Comparison of ENCODE assay signal across 10 cellular contexts in genomic region chr19:19214892-19215291, GRCh38. TPM values are rescaled to one million over a fixed set of nuclear protein-coding genes. Genes with fewer than 3 reads are reported as not detected.
A peak's percentile ranks its signal among the peaks of the same experiment; 100 is the strongest.
DNase-seq lines count a peak whose midpoint lies in the region; ATAC-seq, FAIRE-seq and TF ChIP-seq lines count a peak whose summit lies in the region.
"Had no signal": no experiment of that assay in that cellular context is flagged by ENCODE, and none has a peak within 500 bp of the region (broad histone marks: within the 10 kb centered on the region; RNA-seq: fewer than 3 reads in every experiment).

No MANE protein-coding gene starts in this region.

- H3K36me3 ChIP-seq in K562 (ENCODE audit: control insufficient read depth, insufficient read depth, low read length): no peaks in the 10 kb centered on the region
- no peaks in the 10 kb centered on the region for H3K36me3 ChIP-seq in mucosa of descending colon (ENCODE audit: low read depth)

- no peak overlapping the region for H3K9ac ChIP-seq in K562 (ENCODE audit: insufficient read depth in 1 of 2, low read depth in 2 of 2, low read length in 2 of 2)
- H3K9ac ChIP-seq: KMS-11 had no signal

- no TSS peak for BruUV-seq in K562 (replicated peaks; lab: Mats Ljungman, UMichigan)

- peaks cover 13 to 45% of the 10 kb centered on the region in 2 experiments for H3K27me3 ChIP-seq in K562 (ENCODE audit: control insufficient read depth in 2 of 2, insufficient read depth in 2 of 2, low read length in 2 of 2)

- TF ChIP-seq CTCF in K562 (IDR thresholded peaks at IDR 0.05 in 2 of 3, conservative IDR thresholded peaks at IDR 0.05 in 1 of 3; ENCODE audit: insufficient read depth in 2 of 3, low read depth in 1 of 3, low read length in 3 of 3) (no peak), mucosa of descending colon (IDR thresholded peaks at IDR 0.05) (no peak)

- no peaks in the 10 kb centered on the region for H3K79me2 ChIP-seq in K562 (ENCODE audit: control insufficient read depth, insufficient read depth, low read length)

- H3K4me1 ChIP-seq in K562 (replicated peaks in 1 of 2; ENCODE audit: control insufficient read depth in 2 of 2, insufficient read depth in 2 of 2, low read length in 2 of 2) (peaks cover 0 to 14% of the 10 kb centered on the region in 2 experiments; a peak in 1 of 5 replicates), mucosa of descending colon (ENCODE audit: low read depth) (no peaks in the 10 kb centered on the region)

- CTCF ChIA-PET in K562 (lab: Yijun Ruan, JAX; ENCODE audit: low intra/inter-chr PET ratio): no interaction called here

- TF ChIP-seq POLR2A in K562 (conservative IDR thresholded peaks at IDR 0.05): no peak

- FAIRE-seq in K562 (lab: Jason Lieb, UNC): peak; percentile 86

- no peak overlapping the region for H3K27ac ChIP-seq in K562 (ENCODE audit: extremely low read depth, low read depth, low read length)
- H3K27ac ChIP-seq: KMS-11 had no signal

- no peak overlapping the region for H3K4me2 ChIP-seq in K562 (ENCODE audit: insufficient read depth, low read length)
- H3K4me2 ChIP-seq: KMS-11 had no signal

- H3K4me3 ChIP-seq in K562: no peak overlapping the region
- no peak overlapping the region for H3K4me3 ChIP-seq in mucosa of descending colon

- POLR2A ChIA-PET in K562 (lab: Yijun Ruan, JAX): interaction anchor here (0.6 to 1.7 kb wide), 6 partner anchors 12 to 241 kb away, joined by 3 to 7 read pairs (median 4); partner anchors contain the start of gene NR2C2AP

- TF ChIP-seq EP300 in K562 (IDR thresholded peaks at IDR 0.05; ENCODE audit: low read length): no peak

- H4K20me1 ChIP-seq in K562 (replicated peaks; ENCODE audit: control insufficient read depth, insufficient read depth, low read length): no peaks in the 10 kb centered on the region; the same call in 1 of the 2 replicates

- DNase-seq in GDM1 (lab: John Stamatoyannopoulos, UW): peak; percentile 31
- DNase-seq in NAMALWA (ENCODE audit: low spot score): peak; percentile 25
- peak; percentile 64 to 83 (median 76) for DNase-seq in K562 (ENCODE audit: extremely low read depth in 1 of 4, low spot score in 3 of 4)
- DNase-seq in mucosa of descending colon: peak in 2 of 3 donors; percentile 29 to 55
- DNase-seq in NCI-H2196 (lab: John Stamatoyannopoulos, UW; ENCODE audit: unreplicated experiment): no peak
- DNase-seq in stimulated activated naive CD4-positive, alpha-beta T cell treated with Interleukin-2 at 50 U/mL for 16 hours (lab: John Stamatoyannopoulos, UW): no peak
- DNase-seq: immature natural killer cell had no signal

- intact Hi-C loops in K562 (cut with micrococcal nuclease): no loop called here
- intact Hi-C loops in mucosa of descending colon (cut with DNase I, micrococcal nuclease): no loop called here

- peaks cover 3% of the 10 kb centered on the region for H3K9me1 ChIP-seq in K562 (ENCODE audit: control insufficient read depth, insufficient read depth, low read length)

- H3K9me3 ChIP-seq in K562 (replicated peaks; ENCODE audit: control insufficient read depth, insufficient read depth, low read depth, low read length): peaks cover 2% of the 10 kb centered on the region
- H3K9me3 ChIP-seq in mucosa of descending colon: no peaks in the 10 kb centered on the region

- in situ Hi-C loops in K562 (cut with MboI): no loop called here

- TF ChIP-seq RAD21 in K562 (CRISPR knock-in tag; conservative IDR thresholded peaks at IDR 0.05 in 1 of 2, IDR thresholded peaks at IDR 0.05 in 1 of 2): no peak

- peak; percentile 90 for ATAC-seq in K562
- peak; percentile 48 for ATAC-seq in mucosa of descending colon
- ATAC-seq in GM21528 (IDR thresholded peaks at IDR 0.05; ENCODE audit: low FRiP score, unreplicated experiment): no peak
- ATAC-seq in GM19455 (IDR thresholded peaks at IDR 0.05; ENCODE audit: unreplicated experiment): no peak

- WGBS in K562 (ENCODE audit: insufficient coverage, low coverage, missing lambda C conversion rate): 0% methylated on average over 8 of the region's 8 CpGs

- H2AFZ ChIP-seq in K562 (ENCODE audit: low read depth, low read length): no peak overlapping the region

RNA-seq across cellular contexts. Expression of gene NCAN, which starts 3.1 kb away (rescaled TPM):
- total RNA-seq in K562 (2011; cell fraction: chromatin; rRNA removed; ENCODE audit: low replicate concordance): 0.14 TPM in 1 of 2 replicates, not detected in the other
- total RNA-seq in K562 (2011; cell fraction: nucleolus; rRNA removed): under 0.01 and 0.17 TPM in 2 replicates
- 0.15 TPM in 1 of 2 replicates, not detected in the other for total RNA-seq in K562 (2011; cell fraction: nucleoplasm; rRNA removed)
- total RNA-seq in K562 (2014; rRNA removed): not detected in 2 replicates
- not detected in 2 replicates for total RNA-seq in K562 (2014; rRNA removed; fragmentation: Illumina TruSeq; extraction: Trizol)
- not detected in 2 replicates for total RNA-seq in K562 (2015; rRNA removed; fragmentation: Illumina TruSeq; extraction: Trizol)
- 0.04 and 0.07 TPM in 2 replicates for total RNA-seq in K562 (2021)
- not detected in 2 replicates for polyA plus RNA-seq in K562 (2011; rRNA removed)
- polyA plus RNA-seq in K562 (2011; cell fraction: cytosol; rRNA removed): 0.04 TPM in 1 of 2 replicates, not detected in the other
- 0.03 TPM in 1 of 2 replicates, not detected in the other for polyA plus RNA-seq in K562 (2011; cell fraction: nucleus; rRNA removed)
- polyA plus RNA-seq in K562 (2012): 0.04 and 0.05 TPM in 2 replicates
- polyA plus RNA-seq in K562 (2014; fragmentation: Illumina TruSeq; extraction: Trizol): not detected in 2 replicates
- not detected for polyA plus RNA-seq in K562 (2014; fragmentation: Nextera tagmentation; extraction: Ambion mirVana)
- not detected in 2 replicates for polyA plus RNA-seq in K562 (2014; rRNA removed)
- polyA minus RNA-seq in K562 (2011; rRNA and poly(A)+ RNA removed): not detected in 2 replicates
- polyA minus RNA-seq in K562 (2011; cell fraction: cytosol; rRNA and poly(A)+ RNA removed): not detected in 2 replicates
- polyA minus RNA-seq in K562 (2011; cell fraction: nucleus; rRNA and poly(A)+ RNA removed): 0.11 TPM in 1 of 2 replicates, not detected in the other
- under 1 TPM in 1 of 3 donors, not detected in 2; 0.25 TPM for total RNA-seq in mucosa of descending colon
- polyA plus RNA-seq: immature natural killer cell had no signal

RNA-seq across cellular contexts. Expression of gene NR2C2AP, which starts 11.7 kb away (rescaled TPM):
- 15.0 and 44.6 TPM in 2 replicates for total RNA-seq in K562 (2011; cell fraction: chromatin; rRNA removed; ENCODE audit: low replicate concordance)
- total RNA-seq in K562 (2011; cell fraction: nucleolus; rRNA removed): 37.5 and 41.5 TPM in 2 replicates
- total RNA-seq in K562 (2011; cell fraction: nucleoplasm; rRNA removed): 28.9 and 30.6 TPM in 2 replicates
- total RNA-seq in K562 (2014; rRNA removed) (31.3 and 33.1 TPM in 2 replicates), K562 (2014; rRNA removed; fragmentation: Illumina TruSeq; extraction: Trizol) (23.1 and 26.3 TPM in 2 replicates), K562 (2015; rRNA removed; fragmentation: Illumina TruSeq; extraction: Trizol) (26.4 TPM in 2 replicates), K562 (2021) (32.4 and 35.6 TPM in 2 replicates), mucosa of descending colon (10 to 100 TPM; 12.5 to 14.6 (median 13.4) TPM)
- polyA plus RNA-seq in K562 (2011; rRNA removed) (22.3 and 23.7 TPM in 2 replicates), K562 (2014; fragmentation: Illumina TruSeq; extraction: Trizol) (30.3 and 33.1 TPM in 2 replicates), K562 (2014; fragmentation: Nextera tagmentation; extraction: Ambion mirVana) (10 to 100 TPM; 55.3 to 77.4 TPM), K562 (2014; rRNA removed) (37.5 and 39.0 TPM in 2 replicates)
- polyA plus RNA-seq in K562 (2011; cell fraction: cytosol; rRNA removed): 19.2 and 25.1 TPM in 2 replicates
- polyA plus RNA-seq in K562 (2011; cell fraction: nucleus; rRNA removed): 56.3 and 62.7 TPM in 2 replicates
- polyA plus RNA-seq in K562 (2012): 22.1 and 26.0 TPM in 2 replicates
- polyA minus RNA-seq in K562 (2011; rRNA and poly(A)+ RNA removed): 8.9 and 10.0 TPM in 2 replicates
- polyA minus RNA-seq in K562 (2011; cell fraction: cytosol; rRNA and poly(A)+ RNA removed): 5.2 and 8.1 TPM in 2 replicates
- 10.4 and 19.0 TPM in 2 replicates for polyA minus RNA-seq in K562 (2011; cell fraction: nucleus; rRNA and poly(A)+ RNA removed)

RNA-seq across cellular contexts. Expression of gene RFXANK, which starts 22.8 kb away (rescaled TPM):
- 68.6 and 223 TPM in 2 replicates for total RNA-seq in K562 (2011; cell fraction: chromatin; rRNA removed; ENCODE audit: low replicate concordance)
- total RNA-seq in K562 (2011; cell fraction: nucleolus; rRNA removed): 202 and 233 TPM in 2 replicates
- total RNA-seq in K562 (2011; cell fraction: nucleoplasm; rRNA removed): 103 and 126 TPM in 2 replicates
- total RNA-seq in K562 (2014; rRNA removed) (152 and 203 TPM in 2 replicates), K562 (2014; rRNA removed; fragmentation: Illumina TruSeq; extraction: Trizol) (79.8 and 106 TPM in 2 replicates), K562 (2015; rRNA removed; fragmentation: Illumina TruSeq; extraction: Trizol) (158 and 164 TPM in 2 replicates), K562 (2021) (176 and 185 TPM in 2 replicates), mucosa of descending colon (10 to 100 TPM; 62.3 to 71.4 (median 64.9) TPM)
- polyA plus RNA-seq in K562 (2011; rRNA removed) (68.6 and 70.4 TPM in 2 replicates), K562 (2014; fragmentation: Illumina TruSeq; extraction: Trizol) (181 and 187 TPM in 2 replicates), K562 (2014; fragmentation: Nextera tagmentation; extraction: Ambion mirVana) (100 to 1,000 TPM in 1 of 2 experiments, 10 to 100 TPM in 1; 81.4 to 150 TPM), K562 (2014; rRNA removed) (138 and 143 TPM in 2 replicates)
- 91.9 and 206 TPM in 2 replicates for polyA plus RNA-seq in K562 (2011; cell fraction: cytosol; rRNA removed)
- 256 and 295 TPM in 2 replicates for polyA plus RNA-seq in K562 (2011; cell fraction: nucleus; rRNA removed)
- 186 and 218 TPM in 2 replicates for polyA plus RNA-seq in K562 (2012)
- 23.8 and 46.5 TPM in 2 replicates for polyA minus RNA-seq in K562 (2011; rRNA and poly(A)+ RNA removed)
- 50.6 and 74.2 TPM in 2 replicates for polyA minus RNA-seq in K562 (2011; cell fraction: cytosol; rRNA and poly(A)+ RNA removed)
- 71.6 and 78.2 TPM in 2 replicates for polyA minus RNA-seq in K562 (2011; cell fraction: nucleus; rRNA and poly(A)+ RNA removed)

RNA-seq across cellular contexts. Expression of gene BORCS8, which starts 22.9 kb away (rescaled TPM):
- 26.1 and 65.6 TPM in 2 replicates for total RNA-seq in K562 (2011; cell fraction: chromatin; rRNA removed; ENCODE audit: low replicate concordance)
- 31.4 and 35.8 TPM in 2 replicates for total RNA-seq in K562 (2011; cell fraction: nucleolus; rRNA removed)
- total RNA-seq in K562 (2011; cell fraction: nucleoplasm; rRNA removed): 36.1 and 51.5 TPM in 2 replicates
- 33.3 and 33.6 TPM in 2 replicates for total RNA-seq in K562 (2014; rRNA removed)
- 7.9 and 11.3 TPM in 2 replicates for total RNA-seq in K562 (2014; rRNA removed; fragmentation: Illumina TruSeq; extraction: Trizol)
- total RNA-seq in K562 (2015; rRNA removed; fragmentation: Illumina TruSeq; extraction: Trizol): 16.3 and 17.3 TPM in 2 replicates
- total RNA-seq in K562 (2021): 30.4 and 30.5 TPM in 2 replicates
- polyA plus RNA-seq in K562 (2011; rRNA removed): 11.2 and 12.7 TPM in 2 replicates
- 12.3 and 35.6 TPM in 2 replicates for polyA plus RNA-seq in K562 (2011; cell fraction: cytosol; rRNA removed)
- polyA plus RNA-seq in K562 (2011; cell fraction: nucleus; rRNA removed): 20.9 and 34.2 TPM in 2 replicates
- 17.6 and 20.6 TPM in 2 replicates for polyA plus RNA-seq in K562 (2012)
- polyA plus RNA-seq in K562 (2014; fragmentation: Illumina TruSeq; extraction: Trizol): 24.4 and 31.3 TPM in 2 replicates
- polyA plus RNA-seq in K562 (2014; fragmentation: Nextera tagmentation; extraction: Ambion mirVana): 1 to 10 TPM; 4.6 to 9.4 TPM
- 28.7 and 29.9 TPM in 2 replicates for polyA plus RNA-seq in K562 (2014; rRNA removed)
- 3.8 and 6.9 TPM in 2 replicates for polyA minus RNA-seq in K562 (2011; rRNA and poly(A)+ RNA removed)
- polyA minus RNA-seq in K562 (2011; cell fraction: cytosol; rRNA and poly(A)+ RNA removed): 6.7 and 7.9 TPM in 2 replicates
- 5.7 and 7.3 TPM in 2 replicates for polyA minus RNA-seq in K562 (2011; cell fraction: nucleus; rRNA and poly(A)+ RNA removed)
- 10 to 100 TPM; 29.1 to 41.0 (median 31.8) TPM for total RNA-seq in mucosa of descending colon

RNA-seq across cellular contexts. Expression of gene MEF2B, which starts 44.8 kb away (rescaled TPM):
- 1.4 TPM in 1 of 2 replicates, not detected in the other for total RNA-seq in K562 (2011; cell fraction: chromatin; rRNA removed; ENCODE audit: low replicate concordance)
- total RNA-seq in K562 (2011; cell fraction: nucleolus; rRNA removed): 1.2 and 1.7 TPM in 2 replicates
- total RNA-seq in K562 (2011; cell fraction: nucleoplasm; rRNA removed): 1.4 and 1.8 TPM in 2 replicates
- 0.16 and 0.77 TPM in 2 replicates for total RNA-seq in K562 (2014; rRNA removed)
- total RNA-seq in K562 (2014; rRNA removed; fragmentation: Illumina TruSeq; extraction: Trizol): not detected in 2 replicates
- 0.14 and 0.23 TPM in 2 replicates for total RNA-seq in K562 (2015; rRNA removed; fragmentation: Illumina TruSeq; extraction: Trizol)
- total RNA-seq in K562 (2021): 0.72 and 1.9 TPM in 2 replicates
- 0.15 and 0.26 TPM in 2 replicates for polyA plus RNA-seq in K562 (2011; rRNA removed)
- polyA plus RNA-seq in K562 (2011; cell fraction: cytosol; rRNA removed): 0.12 and 0.25 TPM in 2 replicates
- polyA plus RNA-seq in K562 (2011; cell fraction: nucleus; rRNA removed): 1.1 and 1.8 TPM in 2 replicates
- polyA plus RNA-seq in K562 (2012): 0.14 and 7.0 TPM in 2 replicates
- 0.65 and 1.0 TPM in 2 replicates for polyA plus RNA-seq in K562 (2014; fragmentation: Illumina TruSeq; extraction: Trizol)
- polyA plus RNA-seq in K562 (2014; fragmentation: Nextera tagmentation; extraction: Ambion mirVana): not detected
- polyA plus RNA-seq in K562 (2014; rRNA removed): 0.46 and 1.1 TPM in 2 replicates
- polyA minus RNA-seq in K562 (2011; rRNA and poly(A)+ RNA removed): not detected in 2 replicates
- polyA minus RNA-seq in K562 (2011; cell fraction: cytosol; rRNA and poly(A)+ RNA removed): not detected in 2 replicates
- polyA minus RNA-seq in K562 (2011; cell fraction: nucleus; rRNA and poly(A)+ RNA removed): 0.27 and 0.89 TPM in 2 replicates
- 1 to 10 TPM; 1.5 to 3.0 (median 2.5) TPM for total RNA-seq in mucosa of descending colon

Comparison
In these comparisons a context has a peak if more than half of its experiments do, and no peak if none do; other contexts are left out.
1. DNase-seq: peak in GDM1 (single experiment), NAMALWA (single experiment), K562 (4 of 4) and mucosa of descending colon (2 of 3); none in NCI-H2196 (single experiment) and stimulated activated naive CD4-positive, alpha-beta T cell treated with Interleukin-2 at 50 U/mL for 16 hours (single experiment).
2. ATAC-seq: peak in K562 (single experiment) and mucosa of descending colon (single experiment); none in GM21528 (single experiment) and GM19455 (single experiment).